In genomic region chr17:29778936-29779811, GRCh38 we compare ENCODE assay signal across 8 cellular contexts.
DNase-seq lines count a peak whose midpoint lies in the region; ATAC-seq and FAIRE-seq lines count a peak whose summit lies in the region.

No MANE protein-coding gene starts in this region.

- peak; percentile 81 for FAIRE-seq in endometrium (lab: Jason Lieb, UNC)

- DNase-seq in DMS 273 treated with DMSO at 0.1 percent for 48 hours (lab: John Stamatoyannopoulos, UW) = peak; percentile 34
- peak; percentile 36 for DNase-seq in NOMO-1 treated with dmso at 0.1 percent for 144 hours (lab: John Stamatoyannopoulos, UW; ENCODE audit: unreplicated experiment)
- DNase-seq in activated CD8-positive, alpha-beta memory T cell treated with anti-CD3 and anti-CD28 coated beads for 4 hours (ENCODE audit: low read depth in 2 of 2) = peak; percentile 61 to 77
- DNase-seq in mucosa of gallbladder (ENCODE audit: low spot score) = peak; percentile 80
- DNase-seq in stimulated activated CD8-positive, alpha-beta memory T cell treated with anti-CD3 and anti-CD28 coated beads, Interleukin-7, amount 100 ng/mL, for 1 hour (ENCODE audit: low read depth in 2 of 2) = peak; percentile 64 to 77

- peak; percentile 58 for ATAC-seq in HG03103 (IDR thresholded peaks at IDR 0.05; ENCODE audit: low read depth, unreplicated experiment)
- ATAC-seq in GM21717 (IDR thresholded peaks at IDR 0.05; ENCODE audit: unreplicated experiment) = no peak
